In the genomic region with DNA sequence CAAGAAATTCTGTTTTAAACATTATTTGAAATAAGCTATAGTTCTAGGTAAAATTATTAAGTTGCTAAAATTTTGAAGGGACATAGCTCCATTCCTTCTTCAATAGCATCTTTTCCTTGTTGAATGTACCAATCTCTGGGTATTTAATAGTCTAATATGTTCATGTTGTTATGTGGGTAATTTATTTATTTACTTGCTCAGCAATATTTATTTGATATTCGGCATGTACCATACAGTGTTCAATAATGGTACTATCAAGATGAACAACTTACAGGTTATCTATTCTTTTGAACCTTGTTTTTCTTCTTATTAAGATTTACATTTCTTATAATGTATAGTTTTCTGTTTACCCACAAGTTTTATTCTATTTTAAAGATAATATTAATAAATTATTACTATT, we compare ENCODE assay signal across 26 cellular contexts.
"Had no signal": no experiment of that assay in that cellular context is flagged by ENCODE, and none has a peak within 500 bp of the region (broad histone marks: within the 10 kb centered on the region; RNA-seq: fewer than 3 reads in every experiment).

No MANE protein-coding gene starts in this region.

- H3K9me3 ChIP-seq: ovary, psoas muscle, thoracic aorta, thyroid gland, tibial nerve, upper lobe of left lung, vagina had no signal

- FAIRE-seq: urothelium cell line had no signal

- H3K9ac ChIP-seq: neural progenitor cell had no signal

- H3K36me3 ChIP-seq: neural progenitor cell, ovary, sigmoid colon, stomach, thoracic aorta, thyroid gland, tibial nerve, upper lobe of left lung, vagina had no signal

- H2AFZ ChIP-seq: neural progenitor cell had no signal

- H3K27me3 ChIP-seq: neural progenitor cell, ovary, sigmoid colon, stomach, thyroid gland, tibial nerve, upper lobe of left lung, vagina had no signal

- ATAC-seq: naive thymus-derived CD8-positive, alpha-beta T cell; psoas muscle; right cardiac atrium; stimulated activated effector memory CD8-positive, alpha-beta T cell treated with anti-CD3 and anti-CD28 coated beads, Interleukin-12 subunit alpha, Interleukin-12 subunit beta, amount 100 ng/mL, for 72 hours; stimulated activated naive B cell treated with anti-CD40 and anti-IgM and Interleukin-4, amounts not matched to agents 10 μg/mL and 1 μg/mL and 100 μg/mL, for 72 hours had no signal

- H3K4me1 ChIP-seq: neural progenitor cell, psoas muscle, sigmoid colon, stomach, thyroid gland, tibial nerve, upper lobe of left lung, vagina had no signal

- H3K4me3 ChIP-seq: neural progenitor cell, ovary, psoas muscle, sigmoid colon, stomach, thoracic aorta, thyroid gland, tibial nerve, upper lobe of left lung, vagina had no signal

- H3K4me1 Mint-ChIP-seq: naive B cell; naive thymus-derived CD8-positive, alpha-beta T cell; nephron; neural progenitor cell; stimulated activated effector memory CD8-positive, alpha-beta T cell treated with anti-CD3 and anti-CD28 coated beads, Interleukin-12 subunit alpha, Interleukin-12 subunit beta, amount 100 ng/mL, for 72 hours; stimulated activated naive B cell treated with anti-CD40 and anti-IgM and Interleukin-4, amounts not matched to agents 10 μg/mL and 1 μg/mL and 100 μg/mL, for 72 hours had no signal

- DNase-seq: naive B cell; naive thymus-derived CD8-positive, alpha-beta T cell; occipital lobe; ovary; psoas muscle; right cardiac atrium; sigmoid colon; small intestine; stimulated activated CD4-positive, alpha-beta T cell treated with anti-CD3 and anti-CD28 coated beads, Interleukin-15, amount 100 ng/mL, for 24 hours; stimulated activated CD4-positive, alpha-beta T cell treated with anti-CD3 and anti-CD28 coated beads, Interleukin-2, amount 100 ng/mL, for 24 hours; stimulated activated CD4-positive, alpha-beta T cell treated with anti-CD3 and anti-CD28 coated beads, Interleukin-2, amount 100 ng/mL, for 48 hours; stimulated activated CD4-positive, alpha-beta T cell treated with anti-CD3 and anti-CD28 coated beads, Interleukin-4, amount 100 ng/mL, for 24 hours; stimulated activated naive B cell treated with anti-CD40 and anti-IgM and Interleukin-4, amounts not matched to agents 10 μg/mL and 1 μg/mL and 100 μg/mL, for 72 hours; stimulated activated naive CD4-positive, alpha-beta T cell treated with Interleukin-2 at 50 U/mL for 16 hours; stomach; thyroid gland; trophoblast cell; upper lobe of left lung had no signal

- H3K27ac ChIP-seq: neural progenitor cell, ovary, psoas muscle, sigmoid colon, stomach, thoracic aorta, thyroid gland, tibial nerve, upper lobe of left lung, vagina had no signal

- H3K4me3 Mint-ChIP-seq: naive B cell; naive thymus-derived CD8-positive, alpha-beta T cell; nephron; neural progenitor cell; stimulated activated effector memory CD8-positive, alpha-beta T cell treated with anti-CD3 and anti-CD28 coated beads, Interleukin-12 subunit alpha, Interleukin-12 subunit beta, amount 100 ng/mL, for 72 hours; stimulated activated naive B cell treated with anti-CD40 and anti-IgM and Interleukin-4, amounts not matched to agents 10 μg/mL and 1 μg/mL and 100 μg/mL, for 72 hours; stimulated activated naive CD8-positive, alpha-beta T cell treated with anti-CD3 and anti-CD28 coated beads, Interleukin-15, Interleukin-2, amounts not matched to agents 100 ng/mL and 50 ng/mL, for 24 hours had no signal

- H3K27me3 Mint-ChIP-seq: naive B cell; naive thymus-derived CD8-positive, alpha-beta T cell; stimulated activated naive B cell treated with anti-CD40 and anti-IgM and Interleukin-4, amounts not matched to agents 10 μg/mL and 1 μg/mL and 100 μg/mL, for 72 hours; stimulated activated naive CD8-positive, alpha-beta T cell treated with anti-CD3 and anti-CD28 coated beads, Interleukin-15, Interleukin-2, amounts not matched to agents 100 ng/mL and 50 ng/mL, for 24 hours had no signal

- H3K4me2 ChIP-seq: neural progenitor cell had no signal

- H3K36me3 Mint-ChIP-seq: naive B cell; neural progenitor cell; stimulated activated effector memory CD8-positive, alpha-beta T cell treated with anti-CD3 and anti-CD28 coated beads, Interleukin-12 subunit alpha, Interleukin-12 subunit beta, amount 100 ng/mL, for 72 hours; stimulated activated naive B cell treated with anti-CD40 and anti-IgM and Interleukin-4, amounts not matched to agents 10 μg/mL and 1 μg/mL and 100 μg/mL, for 72 hours had no signal

- H3K27ac Mint-ChIP-seq: naive B cell; naive thymus-derived CD8-positive, alpha-beta T cell; nephron; neural progenitor cell; stimulated activated effector memory CD8-positive, alpha-beta T cell treated with anti-CD3 and anti-CD28 coated beads, Interleukin-12 subunit alpha, Interleukin-12 subunit beta, amount 100 ng/mL, for 72 hours; stimulated activated naive B cell treated with anti-CD40 and anti-IgM and Interleukin-4, amounts not matched to agents 10 μg/mL and 1 μg/mL and 100 μg/mL, for 72 hours; stimulated activated naive CD8-positive, alpha-beta T cell treated with anti-CD3 and anti-CD28 coated beads, Interleukin-15, Interleukin-2, amounts not matched to agents 100 ng/mL and 50 ng/mL, for 24 hours had no signal
